8 cellular contexts compared by ENCODE assay signal in genomic region chr14:55103005-55103640, GRCh38. TPM values are rescaled to one million over a fixed set of nuclear protein-coding genes. Genes with fewer than 3 reads are reported as not detected.
A peak's percentile ranks its signal among the peaks of the same experiment; 100 is the strongest.
DNase-seq lines count a peak whose midpoint lies in the region; ATAC-seq and TF ChIP-seq lines count a peak whose summit lies in the region.

No MANE protein-coding gene starts in this region.

- DNase-seq in AG09309 (ENCODE audit: low read depth): peak; percentile 86
- peak; percentile 99 for DNase-seq in SW480 (ENCODE audit: low spot score)
- peak; percentile 95 for DNase-seq in astrocyte of the spinal cord (ENCODE audit: low read depth, low spot score)
- DNase-seq in islet precursor cell: peak; percentile 99
- DNase-seq in stimulated activated CD4-positive, alpha-beta T cell treated with anti-CD3 and anti-CD28 coated beads, Interleukin-2, amount 100 ng/mL, for 24 hours: peak; percentile 42 to 51
- DNase-seq in occipital lobe (lab: John Stamatoyannopoulos, UW): no peak

- peak; percentile 34 for ATAC-seq in GM19035 (IDR thresholded peaks at IDR 0.05; ENCODE audit: unreplicated experiment)
- ATAC-seq in HG03521 (IDR thresholded peaks at IDR 0.05; ENCODE audit: unreplicated experiment): peak; percentile 28

- TF ChIP-seq CTCF in AG09309 (IDR thresholded peaks at IDR 0.05; ENCODE audit: control insufficient read depth, insufficient read depth, low read depth, low read length, missing control alignments) (no peak), astrocyte of the spinal cord (IDR thresholded peaks at IDR 0.05; ENCODE audit: low read depth, low read length) (no peak)

- in situ Hi-C loops in astrocyte of the spinal cord (cut with HindIII; ENCODE audit: low sequenced_read_pairs): no loop called here

- H3K4me3 ChIP-seq in AG09309 (ENCODE audit: control insufficient read depth, low read depth, low read length) (peak overlapping the region; percentile 20; the same call in 1 of the 2 replicates), astrocyte of the spinal cord (ENCODE audit: low read depth, low read length) (peak overlapping the region; percentile 2)

RNA-seq across cellular contexts. Expression of gene LGALS3, which starts 25.9 kb away (rescaled TPM):
- 15.4 TPM for total RNA-seq in occipital lobe

RNA-seq across cellular contexts. Expression of gene MAPK1IP1L, which starts 51.7 kb away (rescaled TPM):
- 21.8 TPM for total RNA-seq in occipital lobe
